22 cellular contexts compared by ENCODE assay signal in genomic region chr1:25122747-25123146, GRCh38.
"Had no signal": no experiment of that assay in that cellular context is flagged by ENCODE, and none has a peak within 500 bp of the region (broad histone marks: within the 10 kb centered on the region; RNA-seq: fewer than 3 reads in every experiment).

No MANE protein-coding gene starts in this region.

- H3K9me3 ChIP-seq: esophagus squamous epithelium, lower lobe of right lung, testis had no signal

- FAIRE-seq: endometrium, keratinocyte, urothelium cell line had no signal

- H3K4me1 ChIP-seq: esophagus squamous epithelium, lower lobe of right lung, sigmoid colon, testis, tibial artery had no signal

- H3K4me3 ChIP-seq: esophagus squamous epithelium, lower lobe of right lung, sigmoid colon, testis, tibial artery had no signal

- ATAC-seq: effector memory CD8-positive, alpha-beta T cell; left lobe of liver; naive thymus-derived CD8-positive, alpha-beta T cell had no signal

- H3K27ac ChIP-seq: esophagus squamous epithelium, lower lobe of right lung, sigmoid colon, testis, tibial artery had no signal

- H3K27me3 ChIP-seq: testis had no signal

- H3K36me3 ChIP-seq: esophagus squamous epithelium, lower lobe of right lung, sigmoid colon, tibial artery had no signal

- DNase-seq: cerebellar nuclear complex; cortex of kidney; effector memory CD8-positive, alpha-beta T cell; erythroblast; esophagus squamous epithelium; foreskin melanocyte; glutamatergic neuron; lower lobe of right lung; naive thymus-derived CD8-positive, alpha-beta T cell; nephron progenitor cell; retina; sigmoid colon; stimulated activated CD4-positive, alpha-beta T cell treated with anti-CD3 and anti-CD28 coated beads, Interleukin-2, amount 100 ng/mL, for 24 hours; stimulated activated CD4-positive, alpha-beta T cell treated with anti-CD3 and anti-CD28 coated beads, Interleukin-4, amount 100 ng/mL, for 24 hours; stimulated activated naive CD8-positive, alpha-beta T cell treated with anti-CD3 and anti-CD28 coated beads, Interleukin-15, Interleukin-2, amounts not matched to agents 100 U/mL and 50 U/mL, for 24 hours; substantia nigra; testis; tibial artery had no signal
